3 cellular contexts compared by ENCODE assay signal in the genomic region with DNA sequence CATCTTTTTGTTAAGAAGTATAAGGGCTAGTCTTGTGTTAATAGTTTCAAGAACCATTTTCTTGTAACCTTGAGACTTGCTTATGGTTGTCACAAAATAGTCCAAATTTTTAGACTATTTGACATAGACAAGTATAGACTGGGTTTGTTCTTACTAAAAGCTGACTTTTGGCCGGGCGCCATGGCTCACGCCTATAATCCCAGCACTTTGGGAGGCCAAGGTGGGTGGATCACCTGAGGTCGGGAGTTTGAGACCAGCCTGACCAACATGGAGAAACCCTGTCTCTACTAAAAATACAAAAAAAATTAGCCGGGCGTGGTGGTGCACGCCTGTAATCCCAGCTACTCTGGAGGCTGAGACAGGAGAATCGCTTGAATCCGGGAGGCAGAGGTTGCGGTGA. TPM values are rescaled to one million over a fixed set of nuclear protein-coding genes. Genes with fewer than 3 reads are reported as not detected.
"Had no signal": no experiment of that assay in that cellular context is flagged by ENCODE, and none has a peak within 500 bp of the region (broad histone marks: within the 10 kb centered on the region; RNA-seq: fewer than 3 reads in every experiment).

No MANE protein-coding gene starts in this region.

RNA-seq across cellular contexts. Expression of gene ROR2, which starts 51.9 kb away (rescaled TPM):
- total RNA-seq: endothelial cell of umbilical vein, mononuclear cell had no signal
- polyA plus RNA-seq: endothelial cell of umbilical vein, immature natural killer cell had no signal
